In genomic region chr15:53918180-53919079, GRCh38 we compare ENCODE assay signal across 1 cellular context.
TF ChIP-seq lines count a peak whose summit lies in the region.

No MANE protein-coding gene starts in this region.

TF ChIP-seq in HepG2, 621 proteins besides CTCF, POLR2A, EP300 and RAD21 (continued from another document and continues in another):
- TF ChIP-seq IRF1 (CRISPR knock-in tag; IDR thresholded peaks at IDR 0.05; ENCODE audit: low read depth), result no peak
- TF ChIP-seq POLR2AphosphoS5 (IDR thresholded peaks at IDR 0.05; ENCODE audit: low read depth, low read length), result no peak
- TF ChIP-seq ZFP36L1 (CRISPR knock-in tag; IDR thresholded peaks at IDR 0.05), result peak; percentile 63; the same call in 1 of the 2 replicates
- peak; percentile 49; the same call in 1 of the 2 replicates for TF ChIP-seq ARID3A (IDR thresholded peaks at IDR 0.05; ENCODE audit: low read depth, low read length)
- TF ChIP-seq RAD51 (IDR thresholded peaks at IDR 0.05; ENCODE audit: borderline replicate concordance), result no peak
- TF ChIP-seq ZNF83 (CRISPR knock-in tag; IDR thresholded peaks at IDR 0.05; ENCODE audit: borderline replicate concordance), result no peak
- no peak for TF ChIP-seq MBD4 (IDR thresholded peaks at IDR 0.05; ENCODE audit: borderline replicate concordance, low read length)
- TF ChIP-seq PCBP1 (IDR thresholded peaks at IDR 0.05; ENCODE audit: borderline replicate concordance, low read depth, low read length), result no peak
- TF ChIP-seq ZNF615 (CRISPR knock-in tag; IDR thresholded peaks at IDR 0.05; ENCODE audit: borderline replicate concordance), result no peak
- TF ChIP-seq SMC3 (IDR thresholded peaks at IDR 0.05; ENCODE audit: low read length), result no peak
- no peak for TF ChIP-seq PATZ1 (CRISPR knock-in tag; IDR thresholded peaks at IDR 0.05)
- TF ChIP-seq ZNF773 (CRISPR knock-in tag; IDR thresholded peaks at IDR 0.05; ENCODE audit: borderline replicate concordance), result no peak
- TF ChIP-seq FLYWCH1 (CRISPR knock-in tag; IDR thresholded peaks at IDR 0.05), result no peak
- TF ChIP-seq ZSCAN25 (CRISPR knock-in tag; IDR thresholded peaks at IDR 0.05), result no peak
- no peak for TF ChIP-seq ZNF709 (CRISPR knock-in tag; IDR thresholded peaks at IDR 0.05)
- TF ChIP-seq THAP8 (CRISPR knock-in tag; IDR thresholded peaks at IDR 0.05; ENCODE audit: borderline replicate concordance), result no peak
- TF ChIP-seq ATM (IDR thresholded peaks at IDR 0.05; ENCODE audit: borderline replicate concordance), result no peak
- TF ChIP-seq NFIC (IDR thresholded peaks at IDR 0.05; ENCODE audit: low read length), result peak; percentile 71; the same call in 1 of the 2 replicates
- no peak for TF ChIP-seq ZNF574 (CRISPR knock-in tag; IDR thresholded peaks at IDR 0.05)
- no peak for TF ChIP-seq NFE2L2 (IDR thresholded peaks at IDR 0.05; ENCODE audit: low read length)
- TF ChIP-seq ZNF572 (CRISPR knock-in tag; IDR thresholded peaks at IDR 0.05), result no peak
- no peak for TF ChIP-seq KLF9 (CRISPR knock-in tag; IDR thresholded peaks at IDR 0.05; ENCODE audit: low read depth)
- TF ChIP-seq ZNF335 (CRISPR knock-in tag; IDR thresholded peaks at IDR 0.05), result no peak
- peak; percentile 43; the same call in 1 of the 2 replicates for TF ChIP-seq ZNF609 (CRISPR knock-in tag; IDR thresholded peaks at IDR 0.05; ENCODE audit: borderline replicate concordance)
- no peak for TF ChIP-seq TCF7L2 (IDR thresholded peaks at IDR 0.05; ENCODE audit: low read depth, low read length)
- no peak for TF ChIP-seq MATR3 (CRISPR knock-in tag; IDR thresholded peaks at IDR 0.05)
- no peak for TF ChIP-seq RERE (CRISPR knock-in tag; IDR thresholded peaks at IDR 0.05; ENCODE audit: low read depth)
- no peak for TF ChIP-seq CREB3 (CRISPR knock-in tag; IDR thresholded peaks at IDR 0.05)
- TF ChIP-seq BCL3 (CRISPR knock-in tag; IDR thresholded peaks at IDR 0.05), result no peak
- no peak for TF ChIP-seq ZNF614 (CRISPR knock-in tag; IDR thresholded peaks at IDR 0.05; ENCODE audit: borderline replicate concordance)
- TF ChIP-seq ATF7 (IDR thresholded peaks at IDR 0.05), result no peak
- TF ChIP-seq ATF7 (CRISPR knock-in tag; IDR thresholded peaks at IDR 0.05), result no peak
- no peak for TF ChIP-seq HES4 (CRISPR knock-in tag; IDR thresholded peaks at IDR 0.05; ENCODE audit: borderline replicate concordance)
- TF ChIP-seq ATF7-NPFF (CRISPR knock-in tag; IDR thresholded peaks at IDR 0.05; ENCODE audit: low read depth), result no peak
